17 cellular contexts compared by ENCODE assay signal in genomic region chrX:31604629-31605221, GRCh38.
DNase-seq lines count a peak whose midpoint lies in the region; ATAC-seq, FAIRE-seq and TF ChIP-seq lines count a peak whose summit lies in the region.
"Had no signal": no experiment of that assay in that cellular context is flagged by ENCODE, and none has a peak within 500 bp of the region (broad histone marks: within the 10 kb centered on the region; RNA-seq: fewer than 3 reads in every experiment).

No MANE protein-coding gene starts in this region.

- no peak overlapping the region for H3K4me3 ChIP-seq in MG63
- H3K4me3 ChIP-seq: esophagus squamous epithelium, prostate gland had no signal

- DNase-seq in GM12891 (ENCODE audit: insufficient read length, low spot score) (no peak), hepatic stellate cell (ENCODE audit: low spot score) (no peak), epidermal melanocyte (ENCODE audit: insufficient read length, low spot score) (no peak), MG63 (no peak), D341Med (ENCODE audit: low spot score) (no peak)
- DNase-seq: ACHN; activated CD4-positive, alpha-beta T cell treated with anti-CD3 and anti-CD28 coated beads, Interleukin-2, amount 10 ng/mL, durations not matched to agents 7 days and 5 days; activated naive CD4-positive, alpha-beta T cell treated with anti-CD3 and anti-CD28 coated beads for 36 hours; DMS79 treated with DMSO at 0.1 percent for 48 hours; esophagus squamous epithelium; NCI-H774; stimulated activated CD4-positive, alpha-beta T cell treated with anti-CD3 and anti-CD28 coated beads, Interleukin-4, amount 100 ng/mL, for 4 hours; SW 1271 had no signal

- TF ChIP-seq POLR2A in GM12891 (IDR thresholded peaks at IDR 0.05; ENCODE audit: low read depth, low read length): no peak

- H3K27me3 ChIP-seq in MG63: no peaks in the 10 kb centered on the region
- H3K27me3 ChIP-seq: esophagus squamous epithelium had no signal

- ATAC-seq in GM19438 (IDR thresholded peaks at IDR 0.05; ENCODE audit: low read depth, unreplicated experiment) (peak; percentile 81), HG02870 (IDR thresholded peaks at IDR 0.05; ENCODE audit: unreplicated experiment) (peak; percentile 89), HG03565 (IDR thresholded peaks at IDR 0.05; ENCODE audit: unreplicated experiment) (peak; percentile 86)

- FAIRE-seq in GM12891 (lab: Jason Lieb, UNC): no peak

- H3K36me3 ChIP-seq in MG63: no peaks in the 10 kb centered on the region
- H3K36me3 ChIP-seq: esophagus squamous epithelium, prostate gland had no signal

- no peaks in the 10 kb centered on the region for H3K9me3 ChIP-seq in MG63
- H3K9me3 ChIP-seq: esophagus squamous epithelium, prostate gland had no signal

TF ChIP-seq in GM12891, 5 proteins besides CTCF, POLR2A, EP300 and RAD21:
- TF ChIP-seq SPI1 (IDR thresholded peaks at IDR 0.05; ENCODE audit: low read depth, low read length): peak; percentile 84
- no peak for TF ChIP-seq POLR2AphosphoS5 (IDR thresholded peaks at IDR 0.05; ENCODE audit: low read depth, low read length)
